1 cellular context compared by ENCODE assay signal in the genomic region with DNA sequence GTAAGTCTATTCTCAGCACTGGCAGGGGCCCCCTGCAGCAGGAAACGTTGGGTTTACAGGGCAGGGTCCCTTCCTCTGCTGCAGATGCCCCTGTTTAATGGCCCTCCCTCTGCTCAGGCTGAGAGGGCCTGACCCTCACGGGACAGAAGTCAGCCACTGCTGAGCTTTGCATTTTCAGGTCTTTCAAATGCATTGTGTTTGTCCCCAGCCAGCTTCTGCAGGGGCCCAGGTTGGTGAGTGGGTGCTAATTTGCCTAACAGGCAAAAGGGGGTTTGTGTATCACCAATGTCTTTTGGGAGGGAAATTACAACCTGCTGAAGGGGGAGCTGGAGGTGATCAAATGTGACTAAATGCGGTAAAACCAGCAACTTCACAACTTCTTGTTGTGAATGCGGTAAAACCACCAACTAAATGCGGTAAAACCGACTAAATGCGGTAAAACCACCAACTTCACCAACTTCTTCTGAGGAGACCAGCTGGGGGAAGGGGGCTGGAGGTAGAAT.
TF ChIP-seq lines count a peak whose summit lies in the region.

No MANE protein-coding gene starts in this region.

TF ChIP-seq in HCT116, 20 proteins besides CTCF, POLR2A, EP300 and RAD21 (continued from another document):
- TF ChIP-seq, protein P1, sequence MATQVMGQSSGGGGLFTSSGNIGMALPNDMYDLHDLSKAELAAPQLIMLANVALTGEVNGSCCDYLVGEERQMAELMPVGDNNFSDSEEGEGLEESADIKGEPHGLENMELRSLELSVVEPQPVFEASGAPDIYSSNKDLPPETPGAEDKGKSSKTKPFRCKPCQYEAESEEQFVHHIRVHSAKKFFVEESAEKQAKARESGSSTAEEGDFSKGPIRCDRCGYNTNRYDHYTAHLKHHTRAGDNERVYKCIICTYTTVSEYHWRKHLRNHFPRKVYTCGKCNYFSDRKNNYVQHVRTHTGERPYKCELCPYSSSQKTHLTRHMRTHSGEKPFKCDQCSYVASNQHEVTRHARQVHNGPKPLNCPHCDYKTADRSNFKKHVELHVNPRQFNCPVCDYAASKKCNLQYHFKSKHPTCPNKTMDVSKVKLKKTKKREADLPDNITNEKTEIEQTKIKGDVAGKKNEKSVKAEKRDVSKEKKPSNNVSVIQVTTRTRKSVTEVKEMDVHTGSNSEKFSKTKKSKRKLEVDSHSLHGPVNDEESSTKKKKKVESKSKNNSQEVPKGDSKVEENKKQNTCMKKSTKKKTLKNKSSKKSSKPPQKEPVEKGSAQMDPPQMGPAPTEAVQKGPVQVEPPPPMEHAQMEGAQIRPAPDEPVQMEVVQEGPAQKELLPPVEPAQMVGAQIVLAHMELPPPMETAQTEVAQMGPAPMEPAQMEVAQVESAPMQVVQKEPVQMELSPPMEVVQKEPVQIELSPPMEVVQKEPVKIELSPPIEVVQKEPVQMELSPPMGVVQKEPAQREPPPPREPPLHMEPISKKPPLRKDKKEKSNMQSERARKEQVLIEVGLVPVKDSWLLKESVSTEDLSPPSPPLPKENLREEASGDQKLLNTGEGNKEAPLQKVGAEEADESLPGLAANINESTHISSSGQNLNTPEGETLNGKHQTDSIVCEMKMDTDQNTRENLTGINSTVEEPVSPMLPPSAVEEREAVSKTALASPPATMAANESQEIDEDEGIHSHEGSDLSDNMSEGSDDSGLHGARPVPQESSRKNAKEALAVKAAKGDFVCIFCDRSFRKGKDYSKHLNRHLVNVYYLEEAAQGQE (IDR thresholded peaks at IDR 0.05; ENCODE audit: low read depth) = no peak
- TF ChIP-seq TCF7L2 (IDR thresholded peaks at IDR 0.05; ENCODE audit: borderline replicate concordance, extremely low read depth, insufficient read depth, insufficient read length) = no peak
- TF ChIP-seq YY1 (IDR thresholded peaks at IDR 0.05; ENCODE audit: extremely low read depth, insufficient replicate concordance, low read depth, low read length) = no peak
- TF ChIP-seq, protein P2, sequence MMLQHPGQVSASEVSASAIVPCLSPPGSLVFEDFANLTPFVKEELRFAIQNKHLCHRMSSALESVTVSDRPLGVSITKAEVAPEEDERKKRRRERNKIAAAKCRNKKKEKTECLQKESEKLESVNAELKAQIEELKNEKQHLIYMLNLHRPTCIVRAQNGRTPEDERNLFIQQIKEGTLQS (IDR thresholded peaks at IDR 0.05) = no peak
- TF ChIP-seq, protein P3, sequence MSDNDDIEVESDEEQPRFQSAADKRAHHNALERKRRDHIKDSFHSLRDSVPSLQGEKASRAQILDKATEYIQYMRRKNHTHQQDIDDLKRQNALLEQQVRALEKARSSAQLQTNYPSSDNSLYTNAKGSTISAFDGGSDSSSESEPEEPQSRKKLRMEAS (IDR thresholded peaks at IDR 0.05) = no peak
- TF ChIP-seq SRF (IDR thresholded peaks at IDR 0.05; ENCODE audit: low read depth) = no peak
- TF ChIP-seq ELF1 (IDR thresholded peaks at IDR 0.05; ENCODE audit: borderline replicate concordance, low read depth) = no peak
- no peak for TF ChIP-seq SP1 (IDR thresholded peaks at IDR 0.05; ENCODE audit: low read depth)
- TF ChIP-seq CBX3 (IDR thresholded peaks at IDR 0.05; ENCODE audit: low read depth) = no peak
- no peak for TF ChIP-seq EGR1 (IDR thresholded peaks at IDR 0.05; ENCODE audit: low read depth)
- no peak for TF ChIP-seq EZH2 (IDR thresholded peaks at IDR 0.05)
- TF ChIP-seq CEBPB (IDR thresholded peaks at IDR 0.05; ENCODE audit: low read depth) = no peak
